1 cellular context compared by ENCODE assay signal in genomic region chr11:31651208-31651607, GRCh38.
A peak's percentile ranks its signal among the peaks of the same experiment; 100 is the strongest.
TF ChIP-seq lines count a peak whose summit lies in the region.

No MANE protein-coding gene starts in this region.

TF ChIP-seq in GM12878, 131 proteins besides CTCF, POLR2A, EP300 and RAD21 (continued from another document):
- TF ChIP-seq RELB (IDR thresholded peaks at IDR 0.05; ENCODE audit: low read depth) (peak; percentile 29; the same call in 1 of the 2 replicates), DPF2 (IDR thresholded peaks at IDR 0.05) (0 out of 2 replicates have a peak, but pooled peaks have one; percentile 54), IRF3 (IDR thresholded peaks at IDR 0.05) (no peak), RFX5 (IDR thresholded peaks at IDR 0.05; ENCODE audit: low read depth, low read length) (no peak), POLR2AphosphoS2 (IDR thresholded peaks at IDR 0.05; ENCODE audit: low read depth, low read length) (no peak), ZZZ3 (IDR thresholded peaks at IDR 0.05; ENCODE audit: control insufficient read depth, insufficient read length, low read depth) (no peak), KAT2A (conservative IDR thresholded peaks at IDR 0.05; ENCODE audit: control insufficient read depth, low read depth, low read length) (no peak), USF2 (IDR thresholded peaks at IDR 0.05; ENCODE audit: borderline replicate concordance, low read depth, low read length) (no peak), MTA2 (IDR thresholded peaks at IDR 0.05; ENCODE audit: low read depth) (peak; percentile 97), HDGF (IDR thresholded peaks at IDR 0.05) (no peak), EGR1 (IDR thresholded peaks at IDR 0.05; ENCODE audit: borderline replicate concordance in 1 of 2, low read depth in 2 of 2, low read length in 2 of 2) (no peak), STAT1 (conservative IDR thresholded peaks at IDR 0.05) (no peak), PAX8 (IDR thresholded peaks at IDR 0.05) (0 out of 2 replicates have a peak, but pooled peaks have one; percentile 36), ATF7 (IDR thresholded peaks at IDR 0.05; ENCODE audit: low read depth) (peak; percentile 37; the same call in 1 of the 2 replicates), BRCA1 (IDR thresholded peaks at IDR 0.05; ENCODE audit: low read depth, low read length) (no peak), LARP7 (IDR thresholded peaks at IDR 0.05) (no peak)
TF ChIP-seq in GM12878: peak in this region for 10.
